Comparison of ENCODE assay signal across 12 cellular contexts in genomic region chr11:105838668-105839403, GRCh38.
DNase-seq lines count a peak whose midpoint lies in the region; ATAC-seq and TF ChIP-seq lines count a peak whose summit lies in the region.
"Had no signal": no experiment of that assay in that cellular context is flagged by ENCODE, and none has a peak within 500 bp of the region (broad histone marks: within the 10 kb centered on the region; RNA-seq: fewer than 3 reads in every experiment).

No MANE protein-coding gene starts in this region.

- H3K4me3 ChIP-seq in brain microvascular endothelial cell (ENCODE audit: low read depth, low read length) (no peak overlapping the region), neural cell (ENCODE audit: low read length) (no peak overlapping the region)
- H3K4me3 ChIP-seq: colonic mucosa had no signal

- no peaks in the 10 kb centered on the region for H3K9me3 ChIP-seq in neural cell (ENCODE audit: low read length)
- H3K9me3 ChIP-seq: colonic mucosa had no signal

- H3K9ac ChIP-seq in neural cell (ENCODE audit: low read length) = no peak overlapping the region

- peak; percentile 59 for TF ChIP-seq EP300 in neural cell (conservative IDR thresholded peaks at IDR 0.05; ENCODE audit: poor library complexity, severe bottlenecking)

- H3K27me3 ChIP-seq in brain microvascular endothelial cell (replicated peaks) (no peaks in the 10 kb centered on the region), neural cell (ENCODE audit: insufficient read depth, low read depth, low read length) (no peaks in the 10 kb centered on the region)
- H3K27me3 ChIP-seq: colonic mucosa had no signal

- DNase-seq in HT1080 (ENCODE audit: low read depth) (peak; percentile 84), brain microvascular endothelial cell (peak; percentile 70), NCI-H510A treated with DMSO at 0.1 percent for 48 hours (lab: John Stamatoyannopoulos, UW) (no peak)
- no peak for DNase-seq in activated CD4-positive, alpha-beta T cell treated with anti-CD3 and anti-CD28 coated beads, Interleukin-2, amount 50 U/mL, for 1 hour
- DNase-seq: activated CD4-positive, alpha-beta T cell treated with anti-CD3 and anti-CD28 coated beads for 1 hour; colonic mucosa; glutamatergic neuron; Kasumi-1; NCI-H345 had no signal

- ATAC-seq in GM21529 (IDR thresholded peaks at IDR 0.05; ENCODE audit: unreplicated experiment) = peak; percentile 70
- no peak for ATAC-seq in GM19452 (IDR thresholded peaks at IDR 0.05; ENCODE audit: unreplicated experiment)

- H3K36me3 ChIP-seq in brain microvascular endothelial cell (replicated peaks) = no peaks in the 10 kb centered on the region
- no peaks in the 10 kb centered on the region for H3K36me3 ChIP-seq in neural cell (ENCODE audit: insufficient read depth, low read length)
- H3K36me3 ChIP-seq: colonic mucosa had no signal

- H3F3A ChIP-seq in neural cell (ENCODE audit: insufficient read depth, low read length, poor library complexity, severe bottlenecking) = no peaks in the 10 kb centered on the region

- H3K9me2 ChIP-seq in neural cell (ENCODE audit: insufficient read depth, low read length) = no peaks in the 10 kb centered on the region

- H3K27ac ChIP-seq in brain microvascular endothelial cell = no peak overlapping the region
- H3K27ac ChIP-seq in neural cell (ENCODE audit: low read length) = no peak overlapping the region
- H3K27ac ChIP-seq: colonic mucosa had no signal

- no peak overlapping the region for H2AFZ ChIP-seq in neural cell (ENCODE audit: low read depth, low read length)

- no peak for TF ChIP-seq RAD21 in neural cell (conservative IDR thresholded peaks at IDR 0.05)

- in situ Hi-C loops in brain microvascular endothelial cell (cut with HindIII; ENCODE audit: low pct_ligation_motif_present, low sequenced_read_pairs) = no loop called here

- H3K4me2 ChIP-seq in neural cell (ENCODE audit: low read length) = no peak overlapping the region

- H3K79me2 ChIP-seq in neural cell (replicated peaks; ENCODE audit: insufficient read depth, low read length) = no peaks in the 10 kb centered on the region

- H4K20me1 ChIP-seq in neural cell (ENCODE audit: insufficient read depth) = no peaks in the 10 kb centered on the region

- TF ChIP-seq CTCF in brain microvascular endothelial cell (IDR thresholded peaks at IDR 0.05; ENCODE audit: low read depth, low read length, missing control alignments) (no peak), neural cell (IDR thresholded peaks at IDR 0.05; ENCODE audit: poor library complexity, severe bottlenecking) (no peak)

TF ChIP-seq in neural cell, 6 proteins besides CTCF, POLR2A, EP300 and RAD21:
- peak; percentile 92 for TF ChIP-seq REST (IDR thresholded peaks at IDR 0.05; ENCODE audit: borderline replicate concordance)
- peak; percentile 50 for TF ChIP-seq POLR2AphosphoS5 (IDR thresholded peaks at IDR 0.05)
- no peak for TF ChIP-seq MXI1 (conservative IDR thresholded peaks at IDR 0.05; ENCODE audit: poor library complexity, severe bottlenecking)

Comparison
In these comparisons a context has a peak if more than half of its experiments do, and no peak if none do; other contexts are left out.
1. DNase-seq: peak in HT1080 (single experiment) and brain microvascular endothelial cell (single experiment); none in activated CD4-positive, alpha-beta T cell treated with anti-CD3 and anti-CD28 coated beads, Interleukin-2, amount 50 U/mL, for 1 hour (single experiment) and NCI-H510A treated with DMSO at 0.1 percent for 48 hours (single experiment).